ENCODE assay signal across 19 cellular contexts in genomic region chr7:102636956-102637355, GRCh38. TPM values are rescaled to one million over a fixed set of nuclear protein-coding genes. Genes with fewer than 3 reads are reported as not detected.
"Had no signal": no experiment of that assay in that cellular context is flagged by ENCODE, and none has a peak within 500 bp of the region (broad histone marks: within the 10 kb centered on the region; RNA-seq: fewer than 3 reads in every experiment).

No MANE protein-coding gene starts in this region.

RNA-seq across cellular contexts. Expression of gene SPDYE2B, which starts 13.2 kb away (rescaled TPM):
- total RNA-seq: activated B cell treated with CpG ODN at 0.5 μM for 24 hours; activated CD4-positive, alpha-beta memory T cell treated with anti-CD3 and anti-CD28 coated beads for 36 hours; activated CD8-positive, alpha-beta T cell treated with anti-CD3 and anti-CD28 coated beads, Interleukin-2, amount 10 ng/mL, durations not matched to agents 7 days and 5 days; activated naive CD8-positive, alpha-beta T cell treated with anti-CD3 and anti-CD28 coated beads for 36 hours; activated T-cell treated with anti-CD3 and anti-CD28 coated beads, Interleukin-2, amount 50 U/mL, for 4 hours; activated T-helper 17 cell treated with anti-CD3 and anti-CD28 coated beads, Interleukin-2, amount 50 U/mL, for 72 hours; adrenal gland; aorta; body of pancreas; colonic mucosa; dermis microvascular lymphatic vessel endothelial cell; endothelial cell of umbilical vein; esophagus squamous epithelium; fibroblast of lung; fibroblast of villous mesenchyme; gastroesophageal sphincter; glomerular endothelial cell; T-cell; T-helper 2 cell treated with Interferon-gamma antibody and Interleukin-4, amounts not matched to agents 100 ng/mL and 5 ng/mL, for 36 hours had no signal
